In the genomic region with DNA sequence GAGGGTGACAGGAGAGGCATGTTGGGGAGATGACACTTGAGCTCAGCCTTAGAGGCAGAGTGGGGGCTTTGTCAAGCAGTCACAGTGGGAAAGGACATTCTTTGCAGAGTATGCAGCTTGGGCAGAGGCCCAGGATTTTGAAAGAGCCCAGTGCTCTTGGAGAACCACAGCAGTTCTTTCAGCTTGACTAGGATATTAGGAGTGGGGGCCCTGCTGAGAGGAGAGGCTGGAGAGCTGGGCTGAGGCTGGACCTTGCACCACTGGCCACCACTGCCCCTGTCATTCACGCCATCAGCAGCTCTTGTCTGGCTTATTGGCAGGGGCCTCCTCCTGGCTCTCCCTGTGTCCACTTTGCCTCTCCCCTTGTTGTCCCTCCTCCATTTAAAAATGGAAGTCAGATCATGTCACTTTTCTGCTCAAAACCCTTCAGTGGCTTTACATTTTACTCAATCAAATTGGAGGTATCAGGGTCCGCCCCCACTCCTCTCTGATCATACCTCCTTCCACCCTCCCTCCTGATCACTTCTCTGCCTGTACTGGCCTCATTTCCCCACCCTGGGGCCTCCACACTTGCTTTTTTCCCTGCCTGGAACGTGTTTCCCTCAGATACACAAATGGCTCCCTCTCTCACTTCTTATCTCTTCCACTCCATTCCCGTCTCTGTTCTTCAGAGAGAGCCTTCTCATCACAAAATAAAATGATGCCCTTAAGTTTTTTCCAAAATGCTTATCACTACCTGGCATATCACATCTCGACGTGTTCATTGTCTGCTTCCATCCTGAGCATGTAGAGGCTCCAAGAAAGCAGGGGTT, we compare ENCODE assay signal across 17 cellular contexts. TPM values are rescaled to one million over a fixed set of nuclear protein-coding genes. Genes with fewer than 3 reads are reported as not detected.
DNase-seq lines count a peak whose midpoint lies in the region; ATAC-seq and TF ChIP-seq lines count a peak whose summit lies in the region.
"Had no signal": no experiment of that assay in that cellular context is flagged by ENCODE, and none has a peak within 500 bp of the region (broad histone marks: within the 10 kb centered on the region; RNA-seq: fewer than 3 reads in every experiment).

No MANE protein-coding gene starts in this region.

- peak; percentile 76 for DNase-seq in MG63
- DNase-seq in cardiac fibroblast (ENCODE audit: low read depth in 2 of 2): peak; percentile 26 to 62
- DNase-seq in right cardiac atrium: peak; percentile 58 to 75 (median 70)
- DNase-seq in tibial artery: no peak
- DNase-seq in HK-2 (ENCODE audit: unreplicated experiment): no peak
- DNase-seq in stimulated activated CD4-positive, alpha-beta T cell treated with anti-CD3 and anti-CD28 coated beads, Interleukin-2, amount 100 ng/mL, for 48 hours: no peak
- DNase-seq: activated CD4-positive, alpha-beta T cell treated with anti-CD3 and anti-CD28 coated beads, Interleukin-2, amount 10 ng/mL, durations not matched to agents 7 days and 5 days; activated naive CD4-positive, alpha-beta T cell; heart left ventricle; NCI-H146; pancreas; stimulated activated naive CD4-positive, alpha-beta T cell treated with Interleukin-2 at 50 U/mL for 16 hours had no signal

- H3K27me3 ChIP-seq in MG63 (no peaks in the 10 kb centered on the region), right cardiac atrium (ENCODE audit: control insufficient read depth, insufficient read depth) (no peaks in the 10 kb centered on the region), tibial artery (no peaks in the 10 kb centered on the region)
- H3K27me3 ChIP-seq: dorsolateral prefrontal cortex, heart left ventricle, pancreas had no signal

- 54% methylated on average over 6 of the region's 6 CpGs for WGBS in right cardiac atrium

- H3K4me3 ChIP-seq in MG63 (no peak overlapping the region), cardiac fibroblast (replicated peaks in 1 of 2; ENCODE audit: low read depth in 2 of 2, low read length in 2 of 2) (no peak overlapping the region), right cardiac atrium (ENCODE audit: low read length) (no peak overlapping the region), tibial artery (no peak overlapping the region)
- H3K4me3 ChIP-seq: dorsolateral prefrontal cortex, GM12878, heart left ventricle, pancreas had no signal

- H3K36me3 ChIP-seq in MG63 (peaks cover 78% of the 10 kb centered on the region), tibial artery (peaks cover 19 to 27% (median 23%) of the 10 kb centered on the region in 3 donors)

- H3K9me3 ChIP-seq in MG63 (no peaks in the 10 kb centered on the region), right cardiac atrium (ENCODE audit: control insufficient read depth, low read length) (no peaks in the 10 kb centered on the region), tibial artery (no peaks in the 10 kb centered on the region)
- H3K9me3 ChIP-seq: heart left ventricle, pancreas had no signal

- H3K27ac ChIP-seq in right cardiac atrium (ENCODE audit: low read length) (no peak overlapping the region), tibial artery (peak overlapping the region; percentile 68 to 80)

- ATAC-seq in right cardiac atrium (peak; percentile 59 to 71), GM21529 (IDR thresholded peaks at IDR 0.05; ENCODE audit: unreplicated experiment) (no peak)
- ATAC-seq: GM12878 had no signal

- H3K4me1 ChIP-seq in right cardiac atrium (ENCODE audit: control insufficient read depth, insufficient read depth, low read length) (peaks cover 15% of the 10 kb centered on the region), tibial artery (peaks cover 7 to 78% (median 58%) of the 10 kb centered on the region in 4 donors)

- TF ChIP-seq CTCF in cardiac fibroblast (IDR thresholded peaks at IDR 0.05; ENCODE audit: low read depth, low read length): no peak
- no peak for TF ChIP-seq CTCF in tibial artery (IDR thresholded peaks at IDR 0.05)

- intact Hi-C loops in right cardiac atrium (cut with DNase I) (loop anchor here in 1 of 4 donors (10.0 kb wide), 1 partner anchor 85 kb away; no protein-coding TSS in a partner anchor), tibial artery (cut with DNase I; ENCODE audit: low total_unique reads) (no loop called here)

RNA-seq across cellular contexts. Expression of a gene that starts 10.5 kb away (rescaled TPM):
- total RNA-seq in MG63 (2014; rRNA removed; shearing (Covaris generic); ENCODE audit: low replicate concordance): 72.7 and 107 TPM in 2 replicates
- 10 to 100 TPM; 22.9 to 30.6 (median 29.5) TPM for total RNA-seq in right cardiac atrium
- polyA plus RNA-seq in right cardiac atrium: 34.8 TPM

RNA-seq across cellular contexts. Expression of a gene that starts 38.3 kb away (rescaled TPM):
- total RNA-seq in MG63 (2014; rRNA removed; shearing (Covaris generic); ENCODE audit: low replicate concordance): not detected in 2 replicates
- 10 to 100 TPM in 3 of 4 donors, 1 to 10 TPM in 1; 7.3 to 23.5 (median 14.3) TPM for total RNA-seq in right cardiac atrium
- polyA plus RNA-seq in right cardiac atrium: 19.5 TPM
- total RNA-seq: activated CD4-positive, alpha-beta T cell treated with anti-CD3 and anti-CD28 coated beads, Interleukin-2, amount 10 ng/mL, durations not matched to agents 7 days and 5 days; GM12878; H4; heart left ventricle; liver; pancreas had no signal
- polyA plus RNA-seq: GM12878, heart left ventricle, liver had no signal

RNA-seq across cellular contexts. Expression of a gene that starts 46.0 kb away (rescaled TPM):
- 25.4 and 33.0 TPM in 2 replicates for total RNA-seq in MG63 (2014; rRNA removed; shearing (Covaris generic); ENCODE audit: low replicate concordance)
- 10 to 100 TPM; 11.8 to 14.0 (median 13.4) TPM for total RNA-seq in right cardiac atrium
- polyA plus RNA-seq in right cardiac atrium: 9.5 TPM

Comparison
In these comparisons a context has a peak if more than half of its experiments do, and no peak if none do; other contexts are left out.
1. DNase-seq: peak in MG63 (single experiment), cardiac fibroblast (2 of 2) and right cardiac atrium (3 of 3); none in tibial artery (0 of 2), HK-2 (single experiment) and stimulated activated CD4-positive, alpha-beta T cell treated with anti-CD3 and anti-CD28 coated beads, Interleukin-2, amount 100 ng/mL, for 48 hours (0 of 2).